ENCODE assay signal across 11 cellular contexts in the genomic region with DNA sequence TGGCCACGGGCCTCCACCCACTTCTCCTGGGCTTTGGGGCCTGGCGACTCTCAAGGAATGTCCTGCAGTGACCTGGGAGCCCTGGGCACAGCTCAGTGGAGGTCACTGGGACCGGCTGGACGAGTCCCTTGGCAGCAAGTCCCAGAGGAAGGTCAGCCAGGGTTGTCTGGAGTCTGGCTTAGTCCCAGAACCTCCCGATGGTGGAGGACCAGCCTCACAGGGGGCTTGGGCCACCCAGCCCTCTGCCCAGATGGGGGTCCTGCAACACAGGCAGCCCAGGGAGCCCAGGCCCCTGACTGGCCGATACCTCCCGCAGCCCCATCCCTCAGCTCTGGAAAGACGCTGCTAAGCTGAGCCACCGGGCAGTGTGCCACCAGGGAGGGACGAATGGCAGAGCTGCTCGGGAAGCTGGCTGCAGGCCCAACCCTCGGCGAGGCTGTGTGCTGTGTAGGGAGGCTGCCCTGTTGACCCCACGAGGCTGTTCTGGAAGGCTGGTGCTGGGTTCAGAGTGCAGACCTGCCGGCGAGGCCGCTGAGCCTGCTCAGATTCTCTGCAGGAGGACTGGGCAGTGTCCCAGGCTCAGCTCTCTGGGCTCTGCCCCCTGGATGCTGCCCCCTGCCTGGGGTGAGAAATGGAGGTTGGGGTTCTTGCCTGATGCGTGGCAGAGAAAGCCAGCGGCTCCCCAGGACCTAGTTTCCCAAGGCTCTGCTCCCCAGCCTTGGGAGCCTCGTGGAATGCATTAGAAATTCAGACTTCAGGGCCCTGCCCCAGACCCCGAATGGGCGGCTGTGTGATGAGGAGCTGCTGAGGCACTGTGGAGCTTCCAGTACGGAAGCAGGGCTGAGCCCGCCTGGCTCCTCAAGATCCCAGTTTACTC.
A peak's percentile ranks its signal among the peaks of the same experiment; 100 is the strongest.
DNase-seq lines count a peak whose midpoint lies in the region; ATAC-seq, FAIRE-seq and TF ChIP-seq lines count a peak whose summit lies in the region.
"Had no signal": no experiment of that assay in that cellular context is flagged by ENCODE, and none has a peak within 500 bp of the region (broad histone marks: within the 10 kb centered on the region; RNA-seq: fewer than 3 reads in every experiment).

No MANE protein-coding gene starts in this region.

- H3K18ac ChIP-seq in IMR-90 (ENCODE audit: low read depth, low read length): no peak overlapping the region

- H3K9me3 ChIP-seq in IMR-90 (ENCODE audit: control insufficient read depth, insufficient read depth, low read length) (no peaks in the 10 kb centered on the region), kidney (ENCODE audit: control insufficient read depth in 1 of 2, low read length in 2 of 2) (no peaks in the 10 kb centered on the region), tibial artery (no peaks in the 10 kb centered on the region)

- POLR2A ChIA-PET in IMR-90 (lab: Charles Lee; ENCODE audit: unreplicated experiment): no interaction called here

- FAIRE-seq in kidney (lab: Jason Lieb, UNC): no peak
- FAIRE-seq: GM18507 had no signal

- no peak overlapping the region for H3K14ac ChIP-seq in IMR-90 (replicated peaks; ENCODE audit: low read depth, low read length)

- no peak for TF ChIP-seq CTCF in IMR-90 (conservative IDR thresholded peaks at IDR 0.05; ENCODE audit: low read depth, low read length)
- TF ChIP-seq CTCF in kidney (IDR thresholded peaks at IDR 0.05; ENCODE audit: borderline replicate concordance, extremely low read depth, insufficient read depth): no peak
- no peak for TF ChIP-seq CTCF in tibial artery (IDR thresholded peaks at IDR 0.05)

- no peak for TF ChIP-seq RAD21 in IMR-90 (IDR thresholded peaks at IDR 0.05; ENCODE audit: low read length)

- dilution Hi-C loops in IMR-90 (cut with HindIII; ENCODE audit: low sequenced_read_pairs, unreplicated experiment): no loop called here

- no peaks in the 10 kb centered on the region for H3K79me1 ChIP-seq in IMR-90 (ENCODE audit: low read depth in 1 of 2, low read length in 2 of 2)

- CTCF ChIA-PET in IMR-90 (lab: Yijun Ruan, JAX): no interaction called here

- H2BK5ac ChIP-seq in IMR-90 (ENCODE audit: low read depth, low read length, poor library complexity, severe bottlenecking): no peak overlapping the region

- no peak overlapping the region for H2BK15ac ChIP-seq in IMR-90 (ENCODE audit: low read depth, low read length)

- H4K20me1 ChIP-seq in IMR-90 (ENCODE audit: insufficient read depth, low read length): no peaks in the 10 kb centered on the region

- H4K91ac ChIP-seq in IMR-90 (ENCODE audit: insufficient read depth, low read depth, low read length): no peak overlapping the region

- no peak for TF ChIP-seq POLR2A in IMR-90 (IDR thresholded peaks at IDR 0.05; ENCODE audit: low read depth, low read length)

- H3K4me3 ChIP-seq in IMR-90 (ENCODE audit: insufficient read depth, low read depth, low read length) (no peak overlapping the region), kidney (ENCODE audit: low read length in 2 of 2) (peak overlapping the region in 1 of 2 donors; percentile 4), tibial artery (peak overlapping the region in 1 of 2 donors; percentile 38)

- H3K23ac ChIP-seq in IMR-90 (ENCODE audit: low read depth, low read length): no peak overlapping the region

- DNase-seq in IMR-90 (peak; percentile 17), caudate nucleus (lab: John Stamatoyannopoulos, UW) (peak in 47 of 61 donors; percentile 10 to 75 (median 39)), kidney (peak; percentile 96), tibial artery (peak; percentile 66 to 93)
- no peak for DNase-seq in activated CD4-positive, alpha-beta T cell treated with anti-CD3 and anti-CD28 coated beads, Interleukin-2, amount 50 U/mL, for 4 hours
- DNase-seq: NCI-H748 treated with DMSO at 0.1 percent for 48 hours had no signal

- intact Hi-C loops in IMR-90 (cut with micrococcal nuclease) (no loop called here), kidney (cut with DNase I) (no loop called here), tibial artery (cut with DNase I; ENCODE audit: low total_unique reads) (no loop called here)

- H3K56ac ChIP-seq in IMR-90 (ENCODE audit: extremely low read depth, insufficient read depth, low read length): no peak overlapping the region

- H4K8ac ChIP-seq in IMR-90 (ENCODE audit: low read depth in 2 of 2, low read length in 2 of 2): no peak overlapping the region

- in situ Hi-C loops in IMR-90 (cut with MboI; ENCODE audit: low sequenced_read_pairs): no loop called here

- no peaks in the 10 kb centered on the region for H3K36me3 ChIP-seq in IMR-90 (ENCODE audit: control insufficient read depth, insufficient read depth, low read length)
- no peaks in the 10 kb centered on the region for H3K36me3 ChIP-seq in kidney (ENCODE audit: control insufficient read depth in 1 of 2, insufficient read depth in 2 of 2, low read length in 2 of 2)
- H3K36me3 ChIP-seq in tibial artery: no peaks in the 10 kb centered on the region

- no peak overlapping the region for H2AFZ ChIP-seq in IMR-90 (replicated peaks; ENCODE audit: low read length, poor library complexity)

- H3K27ac ChIP-seq in IMR-90 (ENCODE audit: insufficient read depth, low read length) (no peak overlapping the region), caudate nucleus (ENCODE audit: low read depth, low read length) (no peak overlapping the region), kidney (ENCODE audit: low read depth in 2 of 2, low read length in 2 of 2) (peak overlapping the region; percentile 23 to 83), tibial artery (peak overlapping the region; percentile 53 to 64)
- H3K27ac ChIP-seq: epithelial cell of prostate had no signal

- no peak overlapping the region for H4K5ac ChIP-seq in IMR-90 (ENCODE audit: low read depth, low read length)

- peak overlapping the region; percentile 14 for H2AK9ac ChIP-seq in IMR-90 (replicated peaks; ENCODE audit: low read depth, low read length, poor library complexity)

- no peak overlapping the region for H2AK5ac ChIP-seq in IMR-90 (ENCODE audit: low read depth, low read length)

- H2BK20ac ChIP-seq in IMR-90 (ENCODE audit: low read depth, low read length): no peak overlapping the region

- no TSS peak for BruUV-seq in IMR-90 (replicated peaks; lab: Mats Ljungman, UMichigan)

- H3K27me3 ChIP-seq in IMR-90 (ENCODE audit: control insufficient read depth, insufficient read depth, low read length) (peaks cover 23% of the 10 kb centered on the region; the same call in 1 of the 2 replicates), tibial artery (peaks cover 0 to 3% of the 10 kb centered on the region in 2 donors)

- no peak overlapping the region for H2BK120ac ChIP-seq in IMR-90 (ENCODE audit: low read depth, low read length)

- H3K4me2 ChIP-seq in IMR-90 (ENCODE audit: low read depth, low read length): no peak overlapping the region

- H3K4ac ChIP-seq in IMR-90 (ENCODE audit: low read depth, low read length): no peak overlapping the region

- 2% methylated on average over 6 of the region's 24 CpGs; no CpG with 5 or more reads in 1 of the 2 experiments for WGBS in IMR-90 (ENCODE audit: extremely low coverage in 2 of 2, insufficient read length in 1 of 2), 2 experiments

- no peaks in the 10 kb centered on the region for H3K4me1 ChIP-seq in IMR-90 (ENCODE audit: control insufficient read depth, insufficient read depth, low read length)
- peaks cover 10 to 19% of the 10 kb centered on the region in 2 donors for H3K4me1 ChIP-seq in kidney (ENCODE audit: control insufficient read depth in 1 of 2, insufficient read depth in 1 of 2, low read depth in 1 of 2, low read length in 2 of 2)
- peaks cover 0 to 19% (median 18%) of the 10 kb centered on the region in 4 donors for H3K4me1 ChIP-seq in tibial artery

- ATAC-seq in IMR-90 (ENCODE audit: low read depth): peak; percentile 94
- ATAC-seq in GM21723 (IDR thresholded peaks at IDR 0.05; ENCODE audit: unreplicated experiment): no peak
- no peak for ATAC-seq in GM21526 (IDR thresholded peaks at IDR 0.05; ENCODE audit: low FRiP score, unreplicated experiment)
- ATAC-seq in HG03565 (IDR thresholded peaks at IDR 0.05; ENCODE audit: unreplicated experiment): no peak

- H3K9me1 ChIP-seq in IMR-90 (ENCODE audit: insufficient read depth, low read length): no peaks in the 10 kb centered on the region

- H3K9ac ChIP-seq in IMR-90 (ENCODE audit: low read depth, low read length) (no peak overlapping the region), kidney (ENCODE audit: low read length in 2 of 2) (no peak overlapping the region)

TF ChIP-seq in IMR-90, 13 proteins besides CTCF, POLR2A, EP300 and RAD21:
- no peak for TF ChIP-seq CHD1 (IDR thresholded peaks at IDR 0.05; ENCODE audit: low read depth, low read length)
- TF ChIP-seq MXI1 (IDR thresholded peaks at IDR 0.05; ENCODE audit: borderline replicate concordance, low read depth, low read length): no peak
- TF ChIP-seq, protein P1, sequence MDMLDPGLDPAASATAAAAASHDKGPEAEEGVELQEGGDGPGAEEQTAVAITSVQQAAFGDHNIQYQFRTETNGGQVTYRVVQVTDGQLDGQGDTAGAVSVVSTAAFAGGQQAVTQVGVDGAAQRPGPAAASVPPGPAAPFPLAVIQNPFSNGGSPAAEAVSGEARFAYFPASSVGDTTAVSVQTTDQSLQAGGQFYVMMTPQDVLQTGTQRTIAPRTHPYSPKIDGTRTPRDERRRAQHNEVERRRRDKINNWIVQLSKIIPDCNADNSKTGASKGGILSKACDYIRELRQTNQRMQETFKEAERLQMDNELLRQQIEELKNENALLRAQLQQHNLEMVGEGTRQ (IDR thresholded peaks at IDR 0.05; ENCODE audit: low read depth, low read length): no peak
- TF ChIP-seq, protein P2, sequence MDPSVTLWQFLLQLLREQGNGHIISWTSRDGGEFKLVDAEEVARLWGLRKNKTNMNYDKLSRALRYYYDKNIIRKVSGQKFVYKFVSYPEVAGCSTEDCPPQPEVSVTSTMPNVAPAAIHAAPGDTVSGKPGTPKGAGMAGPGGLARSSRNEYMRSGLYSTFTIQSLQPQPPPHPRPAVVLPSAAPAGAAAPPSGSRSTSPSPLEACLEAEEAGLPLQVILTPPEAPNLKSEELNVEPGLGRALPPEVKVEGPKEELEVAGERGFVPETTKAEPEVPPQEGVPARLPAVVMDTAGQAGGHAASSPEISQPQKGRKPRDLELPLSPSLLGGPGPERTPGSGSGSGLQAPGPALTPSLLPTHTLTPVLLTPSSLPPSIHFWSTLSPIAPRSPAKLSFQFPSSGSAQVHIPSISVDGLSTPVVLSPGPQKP (IDR thresholded peaks at IDR 0.05; ENCODE audit: borderline replicate concordance, low read depth, low read length): no peak
- TF ChIP-seq FOS (IDR thresholded peaks at IDR 0.05; ENCODE audit: low read depth, low read length): no peak
- no peak for TF ChIP-seq RCOR1 (IDR thresholded peaks at IDR 0.05; ENCODE audit: insufficient replicate concordance, low read length)
- no peak for TF ChIP-seq MAFK (IDR thresholded peaks at IDR 0.05; ENCODE audit: low read depth, low read length)

Comparison
In these comparisons a context has a peak if more than half of its experiments do, and no peak if none do; other contexts are left out.
1. DNase-seq: peak in IMR-90 (single experiment), caudate nucleus (47 of 61), kidney (single experiment) and tibial artery (2 of 2); none in activated CD4-positive, alpha-beta T cell treated with anti-CD3 and anti-CD28 coated beads, Interleukin-2, amount 50 U/mL, for 4 hours (0 of 2).
2. H3K27ac ChIP-seq: peak in kidney (2 of 2) and tibial artery (2 of 2); none in IMR-90 (single experiment) and caudate nucleus (single experiment).